ENCODE assay signal across 26 cellular contexts in the genomic region with DNA sequence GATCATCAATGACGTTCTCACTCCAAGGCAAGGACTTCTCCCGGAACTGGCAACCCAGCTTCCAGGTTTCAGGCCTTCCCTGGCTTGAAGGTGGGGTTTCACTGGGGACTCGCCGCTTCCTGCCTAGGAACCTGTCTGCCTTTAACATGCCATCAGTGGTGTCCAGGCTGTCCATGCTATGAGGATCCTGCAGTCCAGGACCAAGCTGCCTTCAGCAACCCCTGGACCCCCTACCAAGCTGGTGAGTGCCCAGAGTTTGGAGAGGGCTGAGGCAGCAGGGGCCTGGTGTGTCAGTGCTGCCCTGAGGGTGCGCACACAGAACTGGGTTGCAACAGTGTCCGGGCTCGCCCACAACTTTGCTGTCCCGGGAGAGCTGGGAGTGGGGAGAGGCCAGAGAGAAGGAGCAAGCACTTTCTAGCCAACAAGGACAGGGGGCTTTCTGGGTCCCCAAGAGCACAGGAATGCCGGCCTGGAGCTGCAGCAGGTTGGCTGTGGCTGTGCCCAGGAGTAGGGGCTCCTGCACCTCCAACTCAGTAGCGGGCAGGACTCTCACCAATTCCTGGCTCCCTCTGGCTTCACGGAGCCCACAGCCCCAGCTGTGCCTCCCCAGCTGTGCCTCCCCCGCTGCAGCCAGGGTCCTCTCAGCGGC.
DNase-seq lines count a peak whose midpoint lies in the region; ATAC-seq, FAIRE-seq and TF ChIP-seq lines count a peak whose summit lies in the region.
"Had no signal": no experiment of that assay in that cellular context is flagged by ENCODE, and none has a peak within 500 bp of the region (broad histone marks: within the 10 kb centered on the region; RNA-seq: fewer than 3 reads in every experiment).

No MANE protein-coding gene starts in this region.

- H4K91ac ChIP-seq in H1 (replicated peaks; ENCODE audit: insufficient read length, low read length): no peak overlapping the region

- H3K79me1 ChIP-seq in H1 (ENCODE audit: low read depth, low read length): no peaks in the 10 kb centered on the region

- H3K4me1 ChIP-seq in Karpas-422 (ENCODE audit: low read length) (peaks cover 9% of the 10 kb centered on the region), H1 (replicated peaks in 1 of 4; ENCODE audit: control insufficient read depth in 3 of 4, insufficient read depth in 4 of 4, low read length in 3 of 4) (no peaks in the 10 kb centered on the region), sigmoid colon (no peaks in the 10 kb centered on the region), aorta (ENCODE audit: control insufficient read depth in 1 of 2, insufficient read depth in 2 of 2, low read length in 2 of 2) (no peaks in the 10 kb centered on the region)
- H3K4me1 ChIP-seq: SJSA1 had no signal

- H3K27me3 ChIP-seq in Karpas-422 (ENCODE audit: low read length) (no peaks in the 10 kb centered on the region), H1 (replicated peaks in 1 of 4; ENCODE audit: control insufficient read depth in 3 of 4, extremely low read depth in 1 of 4, insufficient read depth in 3 of 4, low read length in 3 of 4) (no peaks in the 10 kb centered on the region), sigmoid colon (no peaks in the 10 kb centered on the region), aorta (ENCODE audit: control insufficient read depth in 1 of 2, insufficient read depth in 2 of 2, low read length in 1 of 2) (no peaks in the 10 kb centered on the region)
- H3K27me3 ChIP-seq: SJSA1 had no signal

- POLR2A ChIA-PET in H1 (lab: Charles Lee; ENCODE audit: partially characterized antibody): no interaction called here

- no peak overlapping the region for H2BK120ac ChIP-seq in H1 (replicated peaks; ENCODE audit: low read depth, low read length)

- no peak overlapping the region for H3K4ac ChIP-seq in H1 (replicated peaks; ENCODE audit: insufficient read length, low read depth, low read length)

- H2AFZ ChIP-seq in Karpas-422 (ENCODE audit: low read length): peak overlapping the region; percentile 87
- H2AFZ ChIP-seq in H1 (ENCODE audit: low read length): no peak overlapping the region
- H2AFZ ChIP-seq: GM23248 had no signal

- no peaks in the 10 kb centered on the region for H3K79me2 ChIP-seq in Karpas-422 (ENCODE audit: low read length)
- no peaks in the 10 kb centered on the region for H3K79me2 ChIP-seq in H1 (ENCODE audit: control insufficient read depth in 1 of 2, insufficient read depth in 2 of 2, low read length in 2 of 2)

- H4K20me1 ChIP-seq in Karpas-422 (ENCODE audit: insufficient read depth, low read depth, low read length): no peaks in the 10 kb centered on the region
- no peaks in the 10 kb centered on the region for H4K20me1 ChIP-seq in H1 (replicated peaks in 1 of 2; ENCODE audit: control insufficient read depth in 1 of 2, insufficient read depth in 2 of 2, low read length in 2 of 2)

- H3K4me2 ChIP-seq in Karpas-422 (ENCODE audit: low read depth, low read length, poor library complexity, severe bottlenecking) (peak overlapping the region; percentile 49), H1 (ENCODE audit: insufficient read depth in 1 of 2, low read depth in 2 of 2, low read length in 2 of 2) (no peak overlapping the region)

- no peak overlapping the region for H2BK15ac ChIP-seq in H1 (ENCODE audit: low read length)

- peak overlapping the region; percentile 68; the same call in 1 of the 2 replicates for H4K8ac ChIP-seq in H1 (ENCODE audit: extremely low read depth, insufficient read depth, low read length)

- H3K9me2 ChIP-seq in Karpas-422 (replicated peaks; ENCODE audit: insufficient read depth, low read length): no peaks in the 10 kb centered on the region

- no peak overlapping the region for H3K14ac ChIP-seq in H1 (ENCODE audit: insufficient read length)

- H3K56ac ChIP-seq in H1 (replicated peaks; ENCODE audit: insufficient read length, low read depth, low read length): no peak overlapping the region

- H2BK5ac ChIP-seq in H1 (ENCODE audit: low read depth, low read length): no peak overlapping the region

- H3K9me3 ChIP-seq in Karpas-422 (ENCODE audit: low read length) (no peaks in the 10 kb centered on the region), H1 (ENCODE audit: insufficient read depth in 2 of 2, low read depth in 1 of 2, low read length in 1 of 2) (peaks cover 0 to 2% of the 10 kb centered on the region in 2 experiments; a peak in 1 of 4 replicates), sigmoid colon (no peaks in the 10 kb centered on the region), aorta (ENCODE audit: control insufficient read depth, low read length) (no peaks in the 10 kb centered on the region)
- H3K9me3 ChIP-seq: SJSA1 had no signal

- TF ChIP-seq POLR2A in H1 (IDR thresholded peaks at IDR 0.05; ENCODE audit: control extremely low read depth in 1 of 2, low read depth in 2 of 2, low read length in 2 of 2) (no peak), sigmoid colon (IDR thresholded peaks at IDR 0.05) (no peak)

- DNase-seq in Karpas-422: no peak
- DNase-seq in H1 (ENCODE audit: low read depth in 1 of 2, low spot score in 2 of 2): no peak
- peak; percentile 60 for DNase-seq in sigmoid colon
- peak in 1 of 2 donors; percentile 33 for DNase-seq in aorta
- DNase-seq in NCI-H146 treated with DMSO at 0.1 percent for 48 hours (lab: John Stamatoyannopoulos, UW; ENCODE audit: unreplicated experiment): no peak
- DNase-seq in GM19240 (ENCODE audit: insufficient read length, low spot score): no peak
- DNase-seq: C1 segment of cervical spinal cord, DMS79 treated with DMSO at 0.1 percent for 48 hours, GF-D8, GM23248, H9, HFFc6, NCI-H1092, NCI-H1417 treated with DMSO at 0.1 percent for 48 hours, NCI-H187, NCI-H2081 treated with DMSO at 0.1 percent for 48 hours, NCI-H2171, NCI-H226, NCI-H510A treated with DMSO at 0.1 percent for 48 hours, NCI-H748 treated with DMSO at 0.1 percent for 48 hours, PC-3 had no signal

- intact Hi-C loops in sigmoid colon (cut with DNase I): no loop called here
- intact Hi-C loops in aorta (cut with DNase I): no loop called here

- H4K5ac ChIP-seq in H1 (ENCODE audit: insufficient read length, low read depth, low read length): no peak overlapping the region

- H3K23ac ChIP-seq in H1 (ENCODE audit: insufficient read length): no peak overlapping the region

- CTCF ChIA-PET in H1 (lab: Charles Lee; ENCODE audit: partially characterized antibody): interaction anchor here (0.5 to 1.0 kb wide), 2 partner anchors 15 to 810 kb away, joined by 3 read pairs; no protein-coding TSS in a partner anchor

- 88% methylated on average over 13 of the region's 13 CpGs; no CpG with 5 or more reads in 1 of the 2 experiments for WGBS in H1 (ENCODE audit: extremely low coverage in 1 of 2, insufficient coverage in 1 of 2, insufficient read length in 1 of 2, insufficient replicate concordance in 2 of 2, low coverage in 1 of 2, low lambda C conversion rate in 2 of 2, missing lambda C conversion rate in 1 of 2), 2 experiments
- 87 to 90% methylated on average over 13 of the region's 13 CpGs for WGBS in sigmoid colon, 2 donors
- 90 to 94% methylated on average over 13 of the region's 13 CpGs for WGBS in aorta, 2 donors

- H2AK5ac ChIP-seq in H1 (ENCODE audit: low read depth, low read length): no peak overlapping the region

- FAIRE-seq in H1 (lab: Jason Lieb, UNC): no peak
- FAIRE-seq: GM12892, GM19239 had no signal

- TF ChIP-seq CTCF in H1 (IDR thresholded peaks at IDR 0.05; ENCODE audit: control extremely low read depth in 1 of 3, insufficient read depth in 1 of 3, low read depth in 1 of 3, low read length in 3 of 3): no peak
- TF ChIP-seq CTCF in sigmoid colon (IDR thresholded peaks at IDR 0.05): no peak

- no peak for TF ChIP-seq EP300 in H1 (IDR thresholded peaks at IDR 0.05; ENCODE audit: borderline replicate concordance in 1 of 2, low read depth in 2 of 2, low read length in 2 of 2)
- no peak for TF ChIP-seq EP300 in sigmoid colon (IDR thresholded peaks at IDR 0.05)

- peak overlapping the region; percentile 18; the same call in 1 of the 2 replicates for H3K4me3 ChIP-seq in Karpas-422 (ENCODE audit: low read length)
- no peak overlapping the region for H3K4me3 ChIP-seq in H1 (ENCODE audit: extremely low read depth in 1 of 4, insufficient read depth in 2 of 4, low read depth in 3 of 4, low read length in 4 of 4)
- no peak overlapping the region for H3K4me3 ChIP-seq in sigmoid colon
- no peak overlapping the region for H3K4me3 ChIP-seq in aorta (ENCODE audit: low read length in 2 of 2)
- H3K4me3 ChIP-seq: GM23248, SJSA1 had no signal

- H2BK12ac ChIP-seq in H1 (ENCODE audit: low read depth, low read length): no peak overlapping the region

- TF ChIP-seq RAD21 in H1 (IDR thresholded peaks at IDR 0.05 in 1 of 2, conservative IDR thresholded peaks at IDR 0.05 in 1 of 2; ENCODE audit: low read depth in 2 of 2, low read length in 2 of 2): no peak

- H2BK20ac ChIP-seq in H1 (ENCODE audit: low read length): no peak overlapping the region

- no peak overlapping the region for H3K18ac ChIP-seq in H1 (ENCODE audit: extremely low read depth, low read length)

- H3K23me2 ChIP-seq in H1 (ENCODE audit: low read depth, low read length): no peaks in the 10 kb centered on the region

- H3K9ac ChIP-seq in Karpas-422 (ENCODE audit: low read length): peak overlapping the region; percentile 34; the same call in 1 of the 2 replicates
- H3K9ac ChIP-seq in H1 (replicated peaks in 1 of 4; ENCODE audit: extremely low read depth in 1 of 4, low read depth in 3 of 4, low read length in 3 of 4): no peak overlapping the region
- H3K9ac ChIP-seq: GM23248 had no signal

- ATAC-seq in aorta (ENCODE audit: low FRiP score) (peak; percentile 52), GM21381 (IDR thresholded peaks at IDR 0.05; ENCODE audit: unreplicated experiment) (no peak)
- ATAC-seq: PC-3 had no signal

- H3K27ac ChIP-seq in Karpas-422 (ENCODE audit: low read length): no peak overlapping the region
- no peak overlapping the region for H3K27ac ChIP-seq in H1 (ENCODE audit: low read depth, low read length)
- H3K27ac ChIP-seq in sigmoid colon: no peak overlapping the region
- no peak overlapping the region for H3K27ac ChIP-seq in aorta (ENCODE audit: low read depth in 1 of 2, low read length in 2 of 2)
- H3K27ac ChIP-seq: GM23248, HL-60, SJSA1 had no signal

- H3K36me3 ChIP-seq in Karpas-422 (ENCODE audit: insufficient read depth, low read length) (no peaks in the 10 kb centered on the region), H1 (ENCODE audit: control insufficient read depth in 2 of 4, insufficient read depth in 4 of 4, low read length in 3 of 4) (no peaks in the 10 kb centered on the region), sigmoid colon (no peaks in the 10 kb centered on the region), aorta (ENCODE audit: control insufficient read depth in 1 of 2, insufficient read depth in 2 of 2, low read length in 1 of 2) (no peaks in the 10 kb centered on the region)
- H3K36me3 ChIP-seq: SJSA1 had no signal

TF ChIP-seq in H1, 55 proteins besides CTCF, POLR2A, EP300 and RAD21 (continues in another document):
- TF ChIP-seq FOSL1 (IDR thresholded peaks at IDR 0.05; ENCODE audit: insufficient read depth, low read depth, low read length): no peak
